8 cellular contexts compared by ENCODE assay signal in the genomic region with DNA sequence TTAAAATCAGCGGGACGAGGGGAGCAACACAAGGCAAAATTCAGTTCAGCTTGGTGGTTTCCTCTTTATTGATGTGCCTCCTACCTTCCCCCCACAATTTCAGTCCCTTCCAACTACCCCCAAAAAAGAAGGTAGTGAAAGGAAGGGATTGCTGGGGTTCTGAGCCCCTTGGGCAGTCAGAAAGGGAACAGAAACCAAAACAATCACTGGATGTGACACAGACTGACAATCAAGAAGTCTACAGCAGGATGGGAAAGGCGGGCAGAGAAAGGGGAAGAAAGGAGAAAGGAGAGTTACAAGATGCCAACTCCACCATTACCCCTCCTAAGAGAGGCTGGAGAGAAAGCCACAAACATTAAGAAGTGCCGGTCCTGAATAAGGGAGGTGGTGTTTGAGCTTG. TPM values are rescaled to one million over a fixed set of nuclear protein-coding genes. Genes with fewer than 3 reads are reported as not detected.
A peak's percentile ranks its signal among the peaks of the same experiment; 100 is the strongest.
DNase-seq lines count a peak whose midpoint lies in the region; ATAC-seq and TF ChIP-seq lines count a peak whose summit lies in the region.

No MANE protein-coding gene starts in this region.

- H3K27ac ChIP-seq in heart left ventricle: peak overlapping the region in 11 of 12 donors; percentile 3 to 97 (median 92)
- peak overlapping the region in 2 of 3 donors; percentile 43 to 99 for H3K27ac ChIP-seq in right lobe of liver
- peak overlapping the region; percentile 92 to 100 (median 97) for H3K27ac ChIP-seq in upper lobe of left lung

- no peaks in the 10 kb centered on the region for H3K9me3 Mint-ChIP-seq in activated naive CD8-positive, alpha-beta T cell treated with anti-CD3 and anti-CD28 coated beads, Interleukin-2, amount 10 ng/mL, durations not matched to agents 7 days and 5 days

- peak overlapping the region in 10 of 12 donors; percentile 0 to 93 (median 83) for H3K4me3 ChIP-seq in heart left ventricle
- H3K4me3 ChIP-seq in right lobe of liver: peak overlapping the region in 2 of 3 donors; percentile 24 to 84
- H3K4me3 ChIP-seq in upper lobe of left lung: peak overlapping the region in 2 of 4 donors; percentile 85 to 99

- intact Hi-C loops in heart left ventricle (cut with DNase I): loop anchor here in 2 of 10 donors (10.0 kb wide), 2 partner anchors 334 to 604 kb away; a partner anchor contains a TSS
- intact Hi-C loops in cardiac septum (cut with DNase I): no loop called here
- intact Hi-C loops in right lobe of liver (cut with DNase I): no loop called here

- peak overlapping the region; percentile 97 for H3K4me3 Mint-ChIP-seq in activated naive CD8-positive, alpha-beta T cell treated with anti-CD3 and anti-CD28 coated beads, Interleukin-2, amount 10 ng/mL, durations not matched to agents 7 days and 5 days

- H3K27ac Mint-ChIP-seq in activated naive CD8-positive, alpha-beta T cell treated with anti-CD3 and anti-CD28 coated beads, Interleukin-2, amount 10 ng/mL, durations not matched to agents 7 days and 5 days: peak overlapping the region; percentile 60

- H3K36me3 Mint-ChIP-seq in activated naive CD8-positive, alpha-beta T cell treated with anti-CD3 and anti-CD28 coated beads, Interleukin-2, amount 10 ng/mL, durations not matched to agents 7 days and 5 days: peaks cover 17% of the 10 kb centered on the region

- H3K27me3 ChIP-seq in heart left ventricle (no peaks in the 10 kb centered on the region), right lobe of liver (no peaks in the 10 kb centered on the region), upper lobe of left lung (no peaks in the 10 kb centered on the region)

- TF ChIP-seq POLR2A in heart left ventricle (IDR thresholded peaks at IDR 0.05) (no peak), right lobe of liver (IDR thresholded peaks at IDR 0.05) (no peak), upper lobe of left lung (IDR thresholded peaks at IDR 0.05) (no peak)

- H3K36me3 ChIP-seq in heart left ventricle: peaks cover 0 to 50% (median 43%) of the 10 kb centered on the region in 9 donors
- H3K36me3 ChIP-seq in right lobe of liver: peaks cover 5 to 28% (median 13%) of the 10 kb centered on the region in 4 donors
- H3K36me3 ChIP-seq in upper lobe of left lung: peaks cover 0 to 43% (median 34%) of the 10 kb centered on the region in 4 donors

- ATAC-seq in heart left ventricle (no peak), right lobe of liver (no peak), upper lobe of left lung (ENCODE audit: low FRiP score in 2 of 2) (no peak), HG03521 (IDR thresholded peaks at IDR 0.05; ENCODE audit: unreplicated experiment) (no peak), HG03571 (IDR thresholded peaks at IDR 0.05; ENCODE audit: unreplicated experiment) (no peak)
- ATAC-seq in activated naive CD8-positive, alpha-beta T cell treated with anti-CD3 and anti-CD28 coated beads, Interleukin-2, amount 10 ng/mL, durations not matched to agents 7 days and 5 days (ENCODE audit: low read depth): no peak

- peak in 1 of 5 donors; percentile 25 for DNase-seq in heart left ventricle
- DNase-seq in cardiac septum (ENCODE audit: low spot score): no peak
- DNase-seq in activated naive CD8-positive, alpha-beta T cell treated with anti-CD3 and anti-CD28 coated beads, Interleukin-2, amount 10 ng/mL, durations not matched to agents 7 days and 5 days: no peak
- DNase-seq in right lobe of liver: no peak
- DNase-seq in upper lobe of left lung: no peak
- DNase-seq in RPMI8226: no peak

- H3K4me1 ChIP-seq in heart left ventricle (peaks cover 5 to 49% (median 33%) of the 10 kb centered on the region in 12 donors), right lobe of liver (peaks cover 0 to 27% (median 8%) of the 10 kb centered on the region in 4 donors), upper lobe of left lung (peaks cover 23 to 46% (median 35%) of the 10 kb centered on the region in 4 donors)

- H3K9me3 ChIP-seq in heart left ventricle (no peaks in the 10 kb centered on the region), right lobe of liver (no peaks in the 10 kb centered on the region), upper lobe of left lung (no peaks in the 10 kb centered on the region)

- POLR2A ChIA-PET in activated naive CD8-positive, alpha-beta T cell treated with anti-CD3 and anti-CD28 coated beads, Interleukin-2, amount 10 ng/mL, durations not matched to agents 7 days and 5 days (lab: Charles Lee): interaction anchor here (0.5 to 12.9 kb wide), 4 partner anchors 10 to 19 kb away, joined by 4 to 162 read pairs (median 30); a partner anchor contains a TSS

- 65 to 77% (median 71%) methylated on average over 4 of the region's 4 CpGs for WGBS in heart left ventricle, 4 donors
- 63% methylated on average over 4 of the region's 4 CpGs for WGBS in right lobe of liver (ENCODE audit: insufficient coverage, low coverage, low lambda C conversion rate, missing lambda C conversion rate)
- WGBS in upper lobe of left lung, 2 donors: 58% methylated on average over 4 of the region's 4 CpGs

- no peak for TF ChIP-seq EP300 in upper lobe of left lung (IDR thresholded peaks at IDR 0.05)

- H3K4me1 Mint-ChIP-seq in activated naive CD8-positive, alpha-beta T cell treated with anti-CD3 and anti-CD28 coated beads, Interleukin-2, amount 10 ng/mL, durations not matched to agents 7 days and 5 days: peaks cover 41% of the 10 kb centered on the region

- TF ChIP-seq CTCF in heart left ventricle (IDR thresholded peaks at IDR 0.05): no peak
- no peak for TF ChIP-seq CTCF in right lobe of liver (IDR thresholded peaks at IDR 0.05)
- TF ChIP-seq CTCF in upper lobe of left lung (IDR thresholded peaks at IDR 0.05): no peak

- H3K27me3 Mint-ChIP-seq in activated naive CD8-positive, alpha-beta T cell treated with anti-CD3 and anti-CD28 coated beads, Interleukin-2, amount 10 ng/mL, durations not matched to agents 7 days and 5 days: no peaks in the 10 kb centered on the region

RNA-seq across cellular contexts. Expression of a gene that starts 1.1 kb away (rescaled TPM):
- total RNA-seq in heart left ventricle (10 to 100 TPM; 19.1 to 36.7 (median 23.0) TPM), cardiac septum (20.5 TPM), right lobe of liver (10 to 100 TPM; 16.0 to 24.3 (median 18.2) TPM), upper lobe of left lung (10 to 100 TPM; 25.4 to 54.5 (median 31.2) TPM)
- polyA plus RNA-seq in heart left ventricle: 10 to 100 TPM; 13.7 to 31.8 TPM
- total RNA-seq in activated naive CD8-positive, alpha-beta T cell treated with anti-CD3 and anti-CD28 coated beads, Interleukin-2, amount 10 ng/mL, durations not matched to agents 7 days and 5 days: 10 to 100 TPM; 49.9 to 50.4 TPM

RNA-seq across cellular contexts. Expression of a gene that starts 1.9 kb away (rescaled TPM):
- total RNA-seq in heart left ventricle (100 to 1,000 TPM; 293 to 591 (median 491) TPM), cardiac septum (449 TPM), right lobe of liver (100 to 1,000 TPM; 238 to 330 (median 244) TPM), upper lobe of left lung (100 to 1,000 TPM; 381 to 631 (median 601) TPM)
- 100 to 1,000 TPM; 580 to 674 TPM for polyA plus RNA-seq in heart left ventricle
- 100 to 1,000 TPM; 244 to 251 TPM for total RNA-seq in activated naive CD8-positive, alpha-beta T cell treated with anti-CD3 and anti-CD28 coated beads, Interleukin-2, amount 10 ng/mL, durations not matched to agents 7 days and 5 days

RNA-seq across cellular contexts. Expression of a gene that starts 6.1 kb away (rescaled TPM):
- 10 to 100 TPM; 14.0 to 28.6 (median 17.8) TPM for total RNA-seq in heart left ventricle
- polyA plus RNA-seq in heart left ventricle: 10 to 100 TPM; 13.0 to 15.6 TPM
- total RNA-seq in cardiac septum: 22.5 TPM
- 10 to 100 TPM; 62.1 to 67.3 TPM for total RNA-seq in activated naive CD8-positive, alpha-beta T cell treated with anti-CD3 and anti-CD28 coated beads, Interleukin-2, amount 10 ng/mL, durations not matched to agents 7 days and 5 days
- 10 to 100 TPM in 4 of 6 experiments, 1 to 10 TPM in 2; 9.6 to 13.5 (median 12.8) TPM for total RNA-seq in right lobe of liver
- 10 to 100 TPM; 40.4 to 70.2 (median 42.4) TPM for total RNA-seq in upper lobe of left lung

RNA-seq across cellular contexts. Expression of a gene that starts 11.2 kb away (rescaled TPM):
- total RNA-seq in heart left ventricle: 100 to 1,000 TPM in 6 of 9 donors, 10 to 100 TPM in 3; 54.0 to 126 (median 107) TPM
- 100 to 1,000 TPM in 1 of 2 donors, 10 to 100 TPM in 1; 54.4 to 120 TPM for polyA plus RNA-seq in heart left ventricle
- 111 TPM for total RNA-seq in cardiac septum
- total RNA-seq in activated naive CD8-positive, alpha-beta T cell treated with anti-CD3 and anti-CD28 coated beads, Interleukin-2, amount 10 ng/mL, durations not matched to agents 7 days and 5 days: 100 to 1,000 TPM; 157 to 160 TPM
- total RNA-seq in right lobe of liver: 10 to 100 TPM; 25.9 to 34.6 (median 31.9) TPM
- 100 to 1,000 TPM in 2 of 6 donors, 10 to 100 TPM in 4; 62.9 to 139 (median 75.0) TPM for total RNA-seq in upper lobe of left lung

RNA-seq across cellular contexts. Expression of a gene that starts 11.6 kb away (rescaled TPM):
- total RNA-seq in heart left ventricle (10 to 100 TPM; 28.0 to 87.2 (median 52.6) TPM), cardiac septum (57.5 TPM), right lobe of liver (10 to 100 TPM; 14.2 to 29.6 (median 22.9) TPM), upper lobe of left lung (10 to 100 TPM in 5 of 6 donors, 1 to 10 TPM in 1; 5.2 to 36.3 (median 21.0) TPM)
- polyA plus RNA-seq in heart left ventricle: 10 to 100 TPM; 33.5 to 47.0 TPM
- total RNA-seq in activated naive CD8-positive, alpha-beta T cell treated with anti-CD3 and anti-CD28 coated beads, Interleukin-2, amount 10 ng/mL, durations not matched to agents 7 days and 5 days: 10 to 100 TPM; 49.5 to 52.0 TPM
